In the genomic region with DNA sequence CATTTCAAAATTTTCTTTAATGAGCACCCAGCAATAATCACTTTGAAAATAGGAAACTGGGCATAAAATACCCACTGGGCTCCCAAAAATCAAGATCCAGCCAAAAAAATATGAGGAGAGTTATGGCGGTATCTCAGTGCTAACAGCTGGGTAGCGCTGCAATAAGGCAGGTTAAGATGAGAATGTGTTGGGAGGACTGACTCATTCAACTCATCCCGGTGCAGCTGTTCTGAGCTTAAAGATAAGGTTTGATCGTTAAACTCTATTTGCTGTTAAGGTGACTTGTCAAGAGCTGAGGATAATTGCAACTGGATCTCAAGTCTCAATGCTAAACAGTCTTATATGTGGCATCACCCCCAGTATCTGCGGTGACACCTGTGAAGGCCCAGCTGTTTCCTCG, we compare ENCODE assay signal across 11 cellular contexts.
"Had no signal": no experiment of that assay in that cellular context is flagged by ENCODE, and none has a peak within 500 bp of the region (broad histone marks: within the 10 kb centered on the region; RNA-seq: fewer than 3 reads in every experiment).

No MANE protein-coding gene starts in this region.

- H3K4me1 ChIP-seq: HAP-1 had no signal

- H3K9me3 ChIP-seq: HAP-1 had no signal

- H3K36me3 ChIP-seq: HAP-1 had no signal

- DNase-seq: GM23248, GOT3, H7, H9, HCEC 1CT, HFFc6 had no signal

- H3K9ac ChIP-seq: GM23248 had no signal

- FAIRE-seq: H1, H54 had no signal

- ATAC-seq: GM23338, HCT116 had no signal

- H3K27ac ChIP-seq: GM23248 had no signal

- H3K4me2 ChIP-seq: GM23338 had no signal

- H2AFZ ChIP-seq: GM23248, GM23338 had no signal

- H3K4me3 ChIP-seq: GM23248, GM23338, HAP-1 had no signal
